Comparison of ENCODE assay signal across 2 cellular contexts in the genomic region with DNA sequence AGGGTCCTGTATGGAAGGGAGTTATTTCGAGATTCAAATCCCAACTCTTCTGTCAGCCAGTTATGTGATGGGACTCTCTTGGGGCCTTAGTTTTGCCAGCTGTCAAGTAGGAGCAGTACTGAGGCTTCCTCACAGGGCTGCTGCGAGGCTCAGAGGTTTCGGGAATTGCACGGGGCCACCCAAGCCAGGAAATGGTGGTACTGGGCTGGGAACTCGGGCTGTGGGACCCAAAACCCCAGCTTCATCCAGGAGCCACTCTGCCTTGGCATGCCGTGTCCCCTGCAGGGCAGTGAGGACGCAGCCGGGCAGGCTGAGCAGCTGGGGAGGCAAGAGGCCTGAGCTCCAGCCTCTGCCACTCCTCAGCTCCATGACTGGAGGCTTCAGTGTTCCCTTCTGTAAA.
TF ChIP-seq lines count a peak whose summit lies in the region.

No MANE protein-coding gene starts in this region.

TF ChIP-seq in IMR-90, 13 proteins besides CTCF, POLR2A, EP300 and RAD21:
- no peak for TF ChIP-seq MXI1 (IDR thresholded peaks at IDR 0.05; ENCODE audit: borderline replicate concordance, low read depth, low read length)

TF ChIP-seq in K562, 482 proteins besides CTCF, POLR2A, EP300 and RAD21:
- no peak for TF ChIP-seq NFIX (CRISPR knock-in tag; IDR thresholded peaks at IDR 0.05; ENCODE audit: low read depth)
- TF ChIP-seq POLR2G (IDR thresholded peaks at IDR 0.05; ENCODE audit: low read depth, low read length): peak; percentile 30; the same call in 1 of the 2 replicates
